ENCODE assay signal across 12 cellular contexts in genomic region chr4:25908491-25908901, GRCh38. TPM values are rescaled to one million over a fixed set of nuclear protein-coding genes. Genes with fewer than 3 reads are reported as not detected.
DNase-seq lines count a peak whose midpoint lies in the region; ATAC-seq and TF ChIP-seq lines count a peak whose summit lies in the region.
"Had no signal": no experiment of that assay in that cellular context is flagged by ENCODE, and none has a peak within 500 bp of the region (broad histone marks: within the 10 kb centered on the region; RNA-seq: fewer than 3 reads in every experiment).

No MANE protein-coding gene starts in this region.

- CTCF ChIA-PET in Panc1 (lab: Charles Lee), result no interaction called here

- no peaks in the 10 kb centered on the region for H3K9me2 ChIP-seq in GM23248 (ENCODE audit: insufficient read depth)

- DNase-seq in GM23248, result peak; percentile 96
- peak; percentile 8 for DNase-seq in Panc1 (ENCODE audit: low read depth, low spot score)
- DNase-seq in epithelial cell of proximal tubule (ENCODE audit: low read depth), result peak; percentile 79
- DNase-seq in renal cortical epithelial cell (ENCODE audit: low read depth), result peak; percentile 96
- DNase-seq in HAP-1 (ENCODE audit: low spot score in 2 of 2), result no peak
- DNase-seq in DMS114 treated with DMSO at 0.1 percent for 48 hours (lab: John Stamatoyannopoulos, UW; ENCODE audit: unreplicated experiment), result no peak
- no peak for DNase-seq in iPS-NIHi7 (ENCODE audit: extremely low spot score)
- DNase-seq: activated T-cell treated with anti-CD3 and anti-CD28 coated beads, Interleukin-2, amount 50 U/mL, for 24 hours; effector CD4-positive, alpha-beta T cell; Karpas-422; uterus had no signal

- in situ Hi-C loops in GM23248 (cut with MboI), result no loop called here
- in situ Hi-C loops in Panc1 (cut with HindIII; ENCODE audit: low pct_unique_long_range_greater_than_20kb, low sequenced_read_pairs), result no loop called here
- in situ Hi-C loops in HAP-1 (cut with MboI; ENCODE audit: low sequenced_read_pairs), result no loop called here

- H3K4me2 ChIP-seq in GM23248 (ENCODE audit: unreplicated experiment), result peak overlapping the region; percentile 19

- no peak for TF ChIP-seq CTCF in Panc1 (IDR thresholded peaks at IDR 0.05)
- no peak for TF ChIP-seq CTCF in epithelial cell of proximal tubule (conservative IDR thresholded peaks at IDR 0.05; ENCODE audit: low read depth, low read length)

- H3K79me2 ChIP-seq in GM23248 (ENCODE audit: insufficient read depth), result no peaks in the 10 kb centered on the region

- no peak overlapping the region for H3K4me3 ChIP-seq in GM23248
- no peak overlapping the region for H3K4me3 ChIP-seq in Panc1 (ENCODE audit: low read depth in 2 of 2, low read length in 2 of 2)
- no peak overlapping the region for H3K4me3 ChIP-seq in epithelial cell of proximal tubule (ENCODE audit: low read depth, low read length)
- H3K4me3 ChIP-seq in HAP-1, result no peak overlapping the region
- H3K4me3 ChIP-seq: uterus had no signal

- H3K36me3 ChIP-seq in GM23248 (ENCODE audit: low read depth) (no peaks in the 10 kb centered on the region), Panc1 (ENCODE audit: control insufficient read depth, insufficient read depth, low read length) (no peaks in the 10 kb centered on the region; the same call in 1 of the 2 replicates), HAP-1 (replicated peaks) (no peaks in the 10 kb centered on the region)
- H3K36me3 ChIP-seq: uterus had no signal

- H3K27me3 ChIP-seq in GM23248 (replicated peaks; ENCODE audit: insufficient read depth), result no peaks in the 10 kb centered on the region
- no peaks in the 10 kb centered on the region for H3K27me3 ChIP-seq in Panc1 (ENCODE audit: control insufficient read depth, insufficient read depth, low read length)
- H3K27me3 ChIP-seq in HAP-1 (ENCODE audit: low read depth), result no peaks in the 10 kb centered on the region
- H3K27me3 ChIP-seq: uterus had no signal

- WGBS in GM23248 (ENCODE audit: low coverage in 1 of 2, low lambda C conversion rate in 2 of 2, missing lambda C conversion rate in 2 of 2), 2 experiments, result 20 to 21% methylated on average over 5 of the region's 5 CpGs

- no peak overlapping the region for H2AFZ ChIP-seq in GM23248

- no TSS peak for BruUV-seq in Panc1 (replicated peaks; lab: Mats Ljungman, UMichigan)

- H3K9me3 ChIP-seq in GM23248 (ENCODE audit: low read depth) (no peaks in the 10 kb centered on the region), Panc1 (ENCODE audit: control insufficient read depth, insufficient read depth, low read depth, low read length) (no peaks in the 10 kb centered on the region; the same call in 1 of the 2 replicates), HAP-1 (no peaks in the 10 kb centered on the region)
- H3K9me3 ChIP-seq: uterus had no signal

- no peaks in the 10 kb centered on the region for H4K20me1 ChIP-seq in GM23248 (ENCODE audit: insufficient read depth)

- intact Hi-C loops in Panc1 (cut with micrococcal nuclease; ENCODE audit: unreplicated experiment), result no loop called here

- H3K9ac ChIP-seq in GM23248, result no peak overlapping the region

- H3F3A ChIP-seq in GM23248 (ENCODE audit: insufficient read depth), result peaks cover 17% of the 10 kb centered on the region; the same call in 1 of the 2 replicates

- ATAC-seq in Panc1 (peak; percentile 80), HG02798 (IDR thresholded peaks at IDR 0.05; ENCODE audit: poor library complexity, unreplicated experiment) (no peak)

- H3K4me1 ChIP-seq in GM23248 (ENCODE audit: insufficient read depth) (peaks cover 11% of the 10 kb centered on the region; the same call in 1 of the 2 replicates), Panc1 (ENCODE audit: control insufficient read depth, insufficient read depth, low read length) (no peaks in the 10 kb centered on the region), HAP-1 (no peaks in the 10 kb centered on the region; the same call in 1 of the 2 replicates)
- H3K4me1 ChIP-seq: uterus had no signal

- H3K27ac ChIP-seq in GM23248, result peak overlapping the region; percentile 31
- H3K27ac ChIP-seq in Panc1 (ENCODE audit: low read length), result no peak overlapping the region
- H3K27ac ChIP-seq: uterus had no signal

- POLR2A ChIA-PET in Panc1 (lab: Charles Lee), result no interaction called here

RNA-seq across cellular contexts. Expression of gene SMIM20, which starts 5.5 kb away (rescaled TPM):
- 24.3 and 35.6 TPM in 2 replicates for total RNA-seq in GM23248 (2014; rRNA removed; shearing (Covaris generic))
- 53.0 and 53.7 TPM in 2 replicates for polyA plus RNA-seq in GM23248 (2016; fragmentation: Nextera tagmentation; extraction: Ambion mirVana)
- 16.5 TPM for total RNA-seq in Panc1 (2021; ENCODE audit: unreplicated experiment)
- 14.4 TPM for polyA plus RNA-seq in Panc1 (2012; ENCODE audit: insufficient read length)
- total RNA-seq in epithelial cell of proximal tubule, result 20.2 and 31.2 TPM in 2 replicates
- total RNA-seq in renal cortical epithelial cell, result 28.3 and 39.2 TPM in 2 replicates

RNA-seq across cellular contexts. Expression of gene SEL1L3, which starts 45.7 kb away (rescaled TPM):
- total RNA-seq in GM23248 (2014; rRNA removed; shearing (Covaris generic)), result 62.8 and 101 TPM in 2 replicates
- 23.1 and 24.5 TPM in 2 replicates for polyA plus RNA-seq in GM23248 (2016; fragmentation: Nextera tagmentation; extraction: Ambion mirVana)
- total RNA-seq in Panc1 (2021; ENCODE audit: unreplicated experiment) (1.1 TPM), epithelial cell of proximal tubule (31.2 and 54.4 TPM in 2 replicates), renal cortical epithelial cell (57.7 and 140 TPM in 2 replicates)
- 0.63 TPM for polyA plus RNA-seq in Panc1 (2012; ENCODE audit: insufficient read length)

Comparison
In these comparisons a context has a peak if more than half of its experiments do, and no peak if none do; other contexts are left out.
1. DNase-seq: peak in GM23248 (single experiment), Panc1 (single experiment), epithelial cell of proximal tubule (single experiment) and renal cortical epithelial cell (single experiment); none in HAP-1 (0 of 2), DMS114 treated with DMSO at 0.1 percent for 48 hours (single experiment) and iPS-NIHi7 (single experiment).
2. RNA of gene SEL1L3, which starts 45.7 kb away (total RNA-seq): 62.8 to 101 TPM in GM23248, 57.7 to 140 TPM in renal cortical epithelial cell and 31.2 to 54.4 TPM in epithelial cell of proximal tubule; 1.1 TPM in Panc1 (single experiment); every median in the first group is over 10 times any median in the second.